ENCODE assay signal across 10 cellular contexts in the genomic region with DNA sequence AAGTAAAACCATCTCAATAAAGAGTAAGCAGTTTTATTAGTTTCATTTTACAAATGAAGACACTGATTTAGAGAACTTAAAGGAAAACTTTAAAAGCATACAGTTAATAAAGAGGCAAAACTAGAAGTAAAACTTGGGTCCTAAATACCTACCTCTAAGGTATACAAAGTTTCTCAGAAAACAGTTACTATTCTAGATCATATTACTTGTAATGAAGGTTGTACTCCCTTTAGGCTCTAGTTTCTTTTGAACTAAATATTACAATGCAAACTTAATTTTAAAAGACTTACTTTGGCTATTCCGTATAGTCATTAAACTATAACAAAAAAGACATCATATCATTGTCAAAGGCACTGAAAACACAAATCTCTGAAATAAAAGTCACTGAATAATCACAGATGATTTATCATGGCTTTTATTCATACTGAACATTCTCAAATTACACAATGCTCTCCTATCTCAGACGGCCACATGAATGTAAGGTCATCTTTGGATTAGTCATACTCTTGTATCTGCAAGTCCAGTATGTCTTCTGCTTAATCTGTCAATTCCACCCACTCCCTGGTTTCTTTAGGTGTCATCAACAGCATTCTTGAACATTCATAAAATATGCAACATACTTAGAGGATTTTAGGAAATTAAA.
DNase-seq lines count a peak whose midpoint lies in the region; ATAC-seq and TF ChIP-seq lines count a peak whose summit lies in the region.
"Had no signal": no experiment of that assay in that cellular context is flagged by ENCODE, and none has a peak within 500 bp of the region (broad histone marks: within the 10 kb centered on the region; RNA-seq: fewer than 3 reads in every experiment).

No MANE protein-coding gene starts in this region.

- no peaks in the 10 kb centered on the region for H3K27me3 Mint-ChIP-seq in activated naive CD8-positive, alpha-beta T cell
- no peaks in the 10 kb centered on the region for H3K27me3 Mint-ChIP-seq in activated naive CD8-positive, alpha-beta T cell treated with anti-CD3 and anti-CD28 coated beads for 36 hours
- H3K27me3 Mint-ChIP-seq in stimulated activated naive CD8-positive, alpha-beta T cell treated with anti-CD3 and anti-CD28 coated beads, Interleukin-15, Interleukin-2, amounts not matched to agents 100 ng/mL and 50 ng/mL, for 24 hours: no peaks in the 10 kb centered on the region
- H3K27me3 Mint-ChIP-seq: effector memory CD8-positive, alpha-beta T cell had no signal

- peaks cover 2% of the 10 kb centered on the region for H3K4me1 ChIP-seq in fibroblast of lung (ENCODE audit: control insufficient read depth, extremely low read depth, insufficient read depth, low read length)

- peaks cover 55% of the 10 kb centered on the region for H3K4me1 Mint-ChIP-seq in activated naive CD8-positive, alpha-beta T cell (ENCODE audit: low read depth)
- H3K4me1 Mint-ChIP-seq in activated naive CD8-positive, alpha-beta T cell treated with anti-CD3 and anti-CD28 coated beads for 36 hours: peaks cover 38% of the 10 kb centered on the region
- peaks cover 44% of the 10 kb centered on the region for H3K4me1 Mint-ChIP-seq in stimulated activated naive CD8-positive, alpha-beta T cell treated with anti-CD3 and anti-CD28 coated beads, Interleukin-15, Interleukin-2, amounts not matched to agents 100 ng/mL and 50 ng/mL, for 24 hours (ENCODE audit: low read depth)

- no peaks in the 10 kb centered on the region for H3K79me2 ChIP-seq in fibroblast of lung (ENCODE audit: control insufficient read depth, insufficient read depth, low read length)

- no peaks in the 10 kb centered on the region for H3K36me3 ChIP-seq in fibroblast of lung (ENCODE audit: control insufficient read depth, insufficient read depth, low read length)
- H3K36me3 ChIP-seq: BLaER1 had no signal

- H4K20me1 ChIP-seq in fibroblast of lung (ENCODE audit: control insufficient read depth, extremely low read depth, insufficient read depth, low read length): no peaks in the 10 kb centered on the region
- H4K20me1 ChIP-seq: BLaER1 had no signal

- H3K27ac ChIP-seq in RWPE1 (no peak overlapping the region), fibroblast of lung (ENCODE audit: insufficient read depth, low read length) (no peak overlapping the region)
- H3K27ac ChIP-seq: BLaER1 had no signal

- H3K4me3 ChIP-seq in fibroblast of lung (replicated peaks in 1 of 4; ENCODE audit: control extremely low read depth in 1 of 4, insufficient read depth in 1 of 4, low read depth in 3 of 4, low read length in 4 of 4): no peak overlapping the region
- H3K4me3 ChIP-seq: BLaER1 had no signal

- H3K27me3 ChIP-seq in fibroblast of lung (ENCODE audit: control insufficient read depth, insufficient read depth, low read length): no peaks in the 10 kb centered on the region
- H3K27me3 ChIP-seq: BLaER1 had no signal

- no peak overlapping the region for H3K9ac ChIP-seq in fibroblast of lung (ENCODE audit: insufficient read depth, low read length)
- H3K9ac ChIP-seq: BLaER1 had no signal

- H3K9me3 ChIP-seq in fibroblast of lung (ENCODE audit: control insufficient read depth, insufficient read depth, low read depth, low read length): no peaks in the 10 kb centered on the region

- DNase-seq in activated naive CD8-positive, alpha-beta T cell treated with anti-CD3 and anti-CD28 coated beads for 36 hours: no peak
- peak; percentile 74 for DNase-seq in RWPE1 (ENCODE audit: low spot score)
- peak; percentile 48 to 97 for DNase-seq in fibroblast of lung (ENCODE audit: low read depth in 2 of 2)
- no peak for DNase-seq in NCI-H2171 (lab: John Stamatoyannopoulos, UW)
- DNase-seq in NCI-H187 treated with DMSO at 0.1 percent for 48 hours (lab: John Stamatoyannopoulos, UW): no peak
- DNase-seq: effector memory CD8-positive, alpha-beta T cell had no signal

- no peak for ATAC-seq in GM19324 (IDR thresholded peaks at IDR 0.05; ENCODE audit: low FRiP score, unreplicated experiment)
- ATAC-seq: effector memory CD8-positive, alpha-beta T cell had no signal

- no peak overlapping the region for H2AFZ ChIP-seq in fibroblast of lung (ENCODE audit: low read length)

- H3K4me2 ChIP-seq in fibroblast of lung (ENCODE audit: extremely low read depth, insufficient read depth, low read length): no peak overlapping the region
- H3K4me2 ChIP-seq: BLaER1 had no signal

- H3K4me3 Mint-ChIP-seq in activated naive CD8-positive, alpha-beta T cell: peak overlapping the region; percentile 8
- H3K4me3 Mint-ChIP-seq in activated naive CD8-positive, alpha-beta T cell treated with anti-CD3 and anti-CD28 coated beads for 36 hours: no peak overlapping the region
- no peak overlapping the region for H3K4me3 Mint-ChIP-seq in stimulated activated naive CD8-positive, alpha-beta T cell treated with anti-CD3 and anti-CD28 coated beads, Interleukin-15, Interleukin-2, amounts not matched to agents 100 ng/mL and 50 ng/mL, for 24 hours
- H3K4me3 Mint-ChIP-seq: effector memory CD8-positive, alpha-beta T cell had no signal

- TF ChIP-seq CTCF in RWPE1 (conservative IDR thresholded peaks at IDR 0.05; ENCODE audit: low read depth) (no peak), fibroblast of lung (conservative IDR thresholded peaks at IDR 0.05 in 1 of 2, IDR thresholded peaks at IDR 0.05 in 1 of 2; ENCODE audit: low read depth in 1 of 2, low read length in 2 of 2) (no peak)

- H3K27ac Mint-ChIP-seq in activated naive CD8-positive, alpha-beta T cell: peak overlapping the region; percentile 42
- H3K27ac Mint-ChIP-seq in activated naive CD8-positive, alpha-beta T cell treated with anti-CD3 and anti-CD28 coated beads for 36 hours: no peak overlapping the region
- peak overlapping the region; percentile 38 for H3K27ac Mint-ChIP-seq in stimulated activated naive CD8-positive, alpha-beta T cell treated with anti-CD3 and anti-CD28 coated beads, Interleukin-15, Interleukin-2, amounts not matched to agents 100 ng/mL and 50 ng/mL, for 24 hours
- H3K27ac Mint-ChIP-seq: effector memory CD8-positive, alpha-beta T cell had no signal

- peaks cover 9% of the 10 kb centered on the region for H3K36me3 Mint-ChIP-seq in activated naive CD8-positive, alpha-beta T cell
- H3K36me3 Mint-ChIP-seq in activated naive CD8-positive, alpha-beta T cell treated with anti-CD3 and anti-CD28 coated beads for 36 hours: peaks cover 18% of the 10 kb centered on the region
- H3K36me3 Mint-ChIP-seq in stimulated activated naive CD8-positive, alpha-beta T cell treated with anti-CD3 and anti-CD28 coated beads, Interleukin-15, Interleukin-2, amounts not matched to agents 100 ng/mL and 50 ng/mL, for 24 hours (ENCODE audit: low read depth): peaks cover 5% of the 10 kb centered on the region

- POLR2A ChIA-PET in RWPE1 (lab: Yijun Ruan, JAX; ENCODE audit: low non-redundant PET): no interaction called here

- no peaks in the 10 kb centered on the region for H3K9me3 Mint-ChIP-seq in activated naive CD8-positive, alpha-beta T cell (ENCODE audit: low read depth)
- H3K9me3 Mint-ChIP-seq in activated naive CD8-positive, alpha-beta T cell treated with anti-CD3 and anti-CD28 coated beads for 36 hours: peaks cover 2% of the 10 kb centered on the region
- peaks cover 3% of the 10 kb centered on the region for H3K9me3 Mint-ChIP-seq in stimulated activated naive CD8-positive, alpha-beta T cell treated with anti-CD3 and anti-CD28 coated beads, Interleukin-15, Interleukin-2, amounts not matched to agents 100 ng/mL and 50 ng/mL, for 24 hours
- H3K9me3 Mint-ChIP-seq: effector memory CD8-positive, alpha-beta T cell had no signal

- CTCF ChIA-PET in RWPE1 (lab: Yijun Ruan, JAX): no interaction called here

Comparison
In these comparisons a context has a peak if more than half of its experiments do, and no peak if none do; other contexts are left out.
1. DNase-seq: peak in RWPE1 (single experiment) and fibroblast of lung (2 of 2); none in activated naive CD8-positive, alpha-beta T cell treated with anti-CD3 and anti-CD28 coated beads for 36 hours (single experiment), NCI-H2171 (single experiment) and NCI-H187 treated with DMSO at 0.1 percent for 48 hours (single experiment).